ENCODE assay signal across 8 cellular contexts in the genomic region with DNA sequence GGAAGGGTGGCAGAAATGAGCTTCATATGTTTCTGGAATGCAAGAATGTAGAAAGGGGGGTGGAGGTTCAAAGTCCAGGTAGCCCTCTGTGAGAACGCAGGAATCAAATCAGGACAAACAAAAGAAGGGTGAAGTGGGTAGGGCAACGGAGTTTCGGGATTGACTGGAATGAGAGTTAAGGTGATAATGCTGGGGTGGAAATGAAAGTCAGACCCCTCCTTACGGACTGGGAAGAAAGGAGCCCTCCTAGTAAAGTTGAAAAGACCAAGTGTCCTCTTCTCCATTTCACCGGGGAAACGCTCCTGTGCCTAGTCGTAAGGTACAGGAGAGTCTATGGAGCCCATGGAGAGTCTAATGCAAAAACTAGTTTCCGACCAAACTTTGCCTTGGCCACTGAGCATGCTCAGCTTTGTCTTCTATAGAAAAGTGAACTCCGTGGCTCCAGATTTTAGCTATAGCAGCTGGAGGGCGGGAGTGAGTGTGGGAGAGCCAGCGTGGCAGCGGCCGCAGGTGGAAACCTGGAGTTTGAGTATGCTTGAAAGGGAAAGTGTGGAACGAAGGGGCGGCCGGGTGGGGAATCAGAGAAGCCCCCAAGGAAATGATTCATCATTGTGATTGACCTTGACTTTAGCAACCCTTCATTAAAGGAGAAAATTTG. TPM values are rescaled to one million over a fixed set of nuclear protein-coding genes. Genes with fewer than 3 reads are reported as not detected.
DNase-seq lines count a peak whose midpoint lies in the region; ATAC-seq, FAIRE-seq and TF ChIP-seq lines count a peak whose summit lies in the region.

No MANE protein-coding gene starts in this region.

- peaks cover 0 to 4% (median 0%) of the 10 kb centered on the region in 4 donors for H3K9me3 ChIP-seq in Peyer's patch
- peaks cover 24% of the 10 kb centered on the region for H3K9me3 ChIP-seq in adipocyte (ENCODE audit: control insufficient read depth, low read length)
- H3K9me3 ChIP-seq in left ventricle myocardium inferior (replicated peaks) = peaks cover 16% of the 10 kb centered on the region

- ATAC-seq in GM18517 (IDR thresholded peaks at IDR 0.05; ENCODE audit: unreplicated experiment) = peak; percentile 25

- peak; percentile 9; the same call in 1 of the 2 replicates for TF ChIP-seq RAD21 in Ishikawa (IDR thresholded peaks at IDR 0.05; ENCODE audit: low read depth)

- DNase-seq in ACHN (peak; percentile 67), Peyer's patch (peak; percentile 63 to 80 (median 77)), adipocyte (ENCODE audit: low read depth) (peak; percentile 85), left ventricle myocardium inferior (no peak), posterior cingulate gyrus (peak in 9 of 10 donors; percentile 26 to 93 (median 56)), D721Med (ENCODE audit: insufficient read length, low spot score) (no peak)

- TF ChIP-seq CTCF in Peyer's patch (IDR thresholded peaks at IDR 0.05) (peak in 1 of 6 experiments; percentile 17), left ventricle myocardium inferior (IDR thresholded peaks at IDR 0.05; ENCODE audit: borderline replicate concordance) (no peak), D721Med (IDR thresholded peaks at IDR 0.05; ENCODE audit: insufficient read depth, missing control alignments) (no peak)

- FAIRE-seq in D721Med (lab: Jason Lieb, UNC) = no peak

- intact Hi-C loops in left ventricle myocardium inferior (cut with micrococcal nuclease) (loop anchor here (10.0 kb wide), 2 partner anchors 131 to 161 kb away; no protein-coding TSS in a partner anchor), posterior cingulate gyrus (cut with DNase I) (loop anchor here (5.0 to 10.0 kb wide), 2 partner anchors 71 to 246 kb away; a partner anchor contains a TSS)

- H3K27ac ChIP-seq in Peyer's patch (peak overlapping the region; percentile 62 to 89 (median 77)), left ventricle myocardium inferior (replicated peaks) (no peak overlapping the region)

- H3K4me1 ChIP-seq in Peyer's patch = peaks cover 0 to 13% (median 3%) of the 10 kb centered on the region in 4 donors
- H3K4me1 ChIP-seq in adipocyte (ENCODE audit: control insufficient read depth, insufficient read depth, low read length) = peaks cover 24% of the 10 kb centered on the region
- H3K4me1 ChIP-seq in left ventricle myocardium inferior = peaks cover 37% of the 10 kb centered on the region

- peak overlapping the region; percentile 86 for H3K9ac ChIP-seq in adipocyte (ENCODE audit: low read length)

- H3K27me3 ChIP-seq in Peyer's patch = no peaks in the 10 kb centered on the region
- no peaks in the 10 kb centered on the region for H3K27me3 ChIP-seq in adipocyte (replicated peaks; ENCODE audit: control insufficient read depth, insufficient read depth, low read length)
- no peaks in the 10 kb centered on the region for H3K27me3 ChIP-seq in left ventricle myocardium inferior (ENCODE audit: low read depth)

- no peak for TF ChIP-seq POLR2A in Peyer's patch (IDR thresholded peaks at IDR 0.05)

- H3K36me3 ChIP-seq in Peyer's patch (no peaks in the 10 kb centered on the region), adipocyte (ENCODE audit: control insufficient read depth, insufficient read depth, low read length, severe bottlenecking) (no peaks in the 10 kb centered on the region), left ventricle myocardium inferior (no peaks in the 10 kb centered on the region)

- TF ChIP-seq EP300 in Ishikawa (IDR thresholded peaks at IDR 0.05; ENCODE audit: borderline replicate concordance) = no peak

- in situ Hi-C loops in ACHN (cut with HindIII; ENCODE audit: low pct_ligation_motif_present, low pct_unique_long_range_greater_than_20kb, low sequenced_read_pairs) = no loop called here

- H3K4me3 ChIP-seq in Peyer's patch (peak overlapping the region; percentile 56 to 93 (median 81)), adipocyte (ENCODE audit: low read length) (peak overlapping the region; percentile 94), left ventricle myocardium inferior (peak overlapping the region; percentile 88)

TF ChIP-seq in Ishikawa, 13 proteins besides CTCF, POLR2A, EP300 and RAD21:
- TF ChIP-seq, protein P1, sequence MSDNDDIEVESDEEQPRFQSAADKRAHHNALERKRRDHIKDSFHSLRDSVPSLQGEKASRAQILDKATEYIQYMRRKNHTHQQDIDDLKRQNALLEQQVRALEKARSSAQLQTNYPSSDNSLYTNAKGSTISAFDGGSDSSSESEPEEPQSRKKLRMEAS (IDR thresholded peaks at IDR 0.05) = peak; percentile 68
- TF ChIP-seq NFIC (IDR thresholded peaks at IDR 0.05) (no peak), TAF1 (IDR thresholded peaks at IDR 0.05; ENCODE audit: low read depth) (peak; percentile 43; the same call in 1 of the 2 replicates)
TF ChIP-seq in Ishikawa: peak in this region for 2.

RNA-seq across cellular contexts. Expression of a gene that starts 1.4 kb away (rescaled TPM):
- 10 to 100 TPM; 37.1 to 63.6 (median 49.8) TPM for total RNA-seq in Peyer's patch
- total RNA-seq in left ventricle myocardium inferior = 2.7 TPM

Comparison
In these comparisons a context has a peak if more than half of its experiments do, and no peak if none do; other contexts are left out.
1. DNase-seq: peak in ACHN (single experiment), Peyer's patch (3 of 3), adipocyte (single experiment) and posterior cingulate gyrus (9 of 10); none in left ventricle myocardium inferior (single experiment) and D721Med (single experiment).
2. RNA of a gene that starts 1.4 kb away (total RNA-seq): 37.1 to 63.6 TPM in Peyer's patch; 2.7 TPM in left ventricle myocardium inferior (single experiment); every median in the first group is over 10 times any median in the second.
3. Peak in every context shown above with its lines, with median percentiles within 50 percentile points of each other: H3K4me3 ChIP-seq.